ENCODE assay signal across 1 cellular context in genomic region chr1:26900001-26900814, GRCh38.
TF ChIP-seq lines count a peak whose summit lies in the region.

GPATCH3 (minus strand) TSS chr1:26900467; CDS start chr1:26900442, 25 bp downstream.

TF ChIP-seq in HEK293, 187 proteins besides CTCF, POLR2A, EP300 and RAD21 (continued from another document and continues in another):
- TF ChIP-seq OVOL3 (tag by site-specific recombination; IDR thresholded peaks at IDR 0.05): no peak; the same call in 1 of the 2 replicates
- TF ChIP-seq ZNF148 (tag by site-specific recombination; IDR thresholded peaks at IDR 0.05; ENCODE audit: borderline replicate concordance): no peak
- no peak for TF ChIP-seq ZNF114 (tag by site-specific recombination; IDR thresholded peaks at IDR 0.05)
- no peak for TF ChIP-seq ZNF768 (tag by site-specific recombination; IDR thresholded peaks at IDR 0.05)
- no peak for TF ChIP-seq ZNF175 (tag by site-specific recombination; IDR thresholded peaks at IDR 0.05)
- TF ChIP-seq ZNF248 (tag by site-specific recombination; IDR thresholded peaks at IDR 0.05): no peak
- TF ChIP-seq ZNF416 (tag by site-specific recombination; IDR thresholded peaks at IDR 0.05): no peak
- peak; percentile 89 for TF ChIP-seq KLF8 (tag by site-specific recombination; IDR thresholded peaks at IDR 0.05)
- TF ChIP-seq ZNF677 (tag by site-specific recombination; IDR thresholded peaks at IDR 0.05): no peak
- no peak for TF ChIP-seq ZNF350 (tag by site-specific recombination; IDR thresholded peaks at IDR 0.05)
- no peak for TF ChIP-seq TCF7L2 (IDR thresholded peaks at IDR 0.05; ENCODE audit: borderline replicate concordance, low read depth, low read length)
- no peak for TF ChIP-seq ZNF530 (tag by site-specific recombination; IDR thresholded peaks at IDR 0.05; ENCODE audit: low read depth)
- TF ChIP-seq ZNF571 (tag by site-specific recombination; IDR thresholded peaks at IDR 0.05): no peak
- no peak for TF ChIP-seq ZNF280C (tag by site-specific recombination; IDR thresholded peaks at IDR 0.05)
- no peak for TF ChIP-seq ZNF223 (tag by site-specific recombination; IDR thresholded peaks at IDR 0.05)
- TF ChIP-seq PRDM6 (tag by site-specific recombination; IDR thresholded peaks at IDR 0.05): no peak
- peak; percentile 98 for TF ChIP-seq ZNF600 (tag by site-specific recombination; IDR thresholded peaks at IDR 0.05)
- TF ChIP-seq YY2 (tag by site-specific recombination; IDR thresholded peaks at IDR 0.05): peak; percentile 98
- TF ChIP-seq SCRT1 (tag by site-specific recombination; IDR thresholded peaks at IDR 0.05; ENCODE audit: borderline replicate concordance): no peak
- TF ChIP-seq ZNF521 (tag by site-specific recombination; IDR thresholded peaks at IDR 0.05): no peak
- TF ChIP-seq ZNF394 (tag by site-specific recombination; IDR thresholded peaks at IDR 0.05; ENCODE audit: borderline replicate concordance): peak; percentile 90
- TF ChIP-seq ZNF654 (tag by site-specific recombination; IDR thresholded peaks at IDR 0.05; ENCODE audit: low read depth): no peak
- TF ChIP-seq ZNF132 (tag by site-specific recombination; IDR thresholded peaks at IDR 0.05; ENCODE audit: borderline replicate concordance): no peak
- TF ChIP-seq ZNF433 (tag by site-specific recombination; IDR thresholded peaks at IDR 0.05; ENCODE audit: low read depth): no peak
- TF ChIP-seq ZNF585B (tag by site-specific recombination; IDR thresholded peaks at IDR 0.05): no peak
- TF ChIP-seq SCRT2 (tag by site-specific recombination; IDR thresholded peaks at IDR 0.05): no peak; the same call in 1 of the 2 replicates
- no peak for TF ChIP-seq ZNF777 (tag by site-specific recombination; IDR thresholded peaks at IDR 0.05; ENCODE audit: borderline replicate concordance)
- TF ChIP-seq ZNF221 (tag by site-specific recombination; IDR thresholded peaks at IDR 0.05; ENCODE audit: borderline replicate concordance): no peak; the same call in 1 of the 2 replicates
- no peak for TF ChIP-seq ZNF174 (tag by site-specific recombination; IDR thresholded peaks at IDR 0.05)
- no peak for TF ChIP-seq ZBTB10 (tag by site-specific recombination; IDR thresholded peaks at IDR 0.05)
- TF ChIP-seq HOXA7 (CRISPR knock-in tag; IDR thresholded peaks at IDR 0.05; ENCODE audit: borderline replicate concordance): no peak
- no peak for TF ChIP-seq REST (tag by site-specific recombination; IDR thresholded peaks at IDR 0.05)
- TF ChIP-seq ZFP41 (tag by site-specific recombination; IDR thresholded peaks at IDR 0.05; ENCODE audit: borderline replicate concordance): no peak
- peak; percentile 83 for TF ChIP-seq ZNF335 (tag by site-specific recombination; conservative IDR thresholded peaks at IDR 0.05)
- no peak for TF ChIP-seq ZNF449 (tag by site-specific recombination; IDR thresholded peaks at IDR 0.05)
- TF ChIP-seq ZNF645 (tag by site-specific recombination; IDR thresholded peaks at IDR 0.05): no peak
- peak; percentile 26; the same call in 1 of the 2 replicates for TF ChIP-seq GLI2 (tag by site-specific recombination; IDR thresholded peaks at IDR 0.05; ENCODE audit: borderline replicate concordance, low read depth)
- no peak for TF ChIP-seq ZNF37A (tag by site-specific recombination; IDR thresholded peaks at IDR 0.05)
- TF ChIP-seq ZNF837 (tag by site-specific recombination; IDR thresholded peaks at IDR 0.05): no peak
- TF ChIP-seq TRIM28 (IDR thresholded peaks at IDR 0.05; ENCODE audit: borderline replicate concordance, low read length): peak; percentile 86
- TF ChIP-seq SP7 (tag by site-specific recombination; IDR thresholded peaks at IDR 0.05): peak; percentile 85
- TF ChIP-seq ZNF664 (tag by site-specific recombination; IDR thresholded peaks at IDR 0.05): no peak
- TF ChIP-seq KLF9 (tag by site-specific recombination; IDR thresholded peaks at IDR 0.05; ENCODE audit: low read depth): peak; percentile 57; the same call in 1 of the 2 replicates
- TF ChIP-seq PRDM10 (tag by site-specific recombination; IDR thresholded peaks at IDR 0.05): peak; percentile 31; the same call in 1 of the 2 replicates
- no peak for TF ChIP-seq MZF1 (tag by site-specific recombination; IDR thresholded peaks at IDR 0.05; ENCODE audit: borderline replicate concordance)
- TF ChIP-seq ZFP37 (tag by site-specific recombination; IDR thresholded peaks at IDR 0.05): peak; percentile 92; the same call in 1 of the 2 replicates
